In the genomic region with DNA sequence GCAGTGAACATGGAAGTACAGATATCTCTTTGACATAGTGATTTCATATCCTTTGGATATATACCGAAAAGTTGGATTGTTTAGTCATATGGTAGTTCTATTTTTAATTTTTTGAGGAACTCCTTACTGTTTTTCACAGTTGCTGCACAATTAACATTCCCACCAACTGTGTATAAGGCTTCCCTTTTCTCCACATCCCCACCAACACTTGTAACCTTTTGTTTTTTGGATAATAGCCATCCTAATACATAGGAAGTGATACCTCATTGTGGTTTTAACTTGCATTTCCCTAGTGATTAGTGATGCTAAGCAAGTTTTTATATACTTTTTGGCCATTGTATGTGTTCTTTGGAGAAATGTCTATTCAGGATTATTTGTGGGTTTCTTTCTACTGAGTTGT, we compare ENCODE assay signal across 28 cellular contexts.
"Had no signal": no experiment of that assay in that cellular context is flagged by ENCODE, and none has a peak within 500 bp of the region (broad histone marks: within the 10 kb centered on the region; RNA-seq: fewer than 3 reads in every experiment).

No MANE protein-coding gene starts in this region.

- H3K36me3 ChIP-seq: adrenal gland, brain microvascular endothelial cell, esophagus muscularis mucosa, ovary, stomach, tibial artery, WERI-Rb-1 had no signal

- DNase-seq: activated CD4-positive, alpha-beta memory T cell treated with anti-CD3 and anti-CD28 coated beads for 36 hours; activated CD4-positive, alpha-beta T cell treated with anti-CD3 and anti-CD28 coated beads for 48 hours; activated CD8-positive, alpha-beta memory T cell treated with anti-CD3 and anti-CD28 coated beads, Interleukin-2, amount 50 U/mL, for 4 hours; activated effector memory CD4-positive, alpha-beta T cell treated with anti-CD3 and anti-CD28 coated beads, Interleukin-2, amount 50 U/mL, for 16 hours; activated naive CD4-positive, alpha-beta T cell treated with anti-CD3 and anti-CD28 coated beads for 36 hours; activated naive CD8-positive, alpha-beta T cell treated with anti-CD3 and anti-CD28 coated beads for 36 hours; activated T-cell treated with anti-CD3 and anti-CD28 coated beads, Interleukin-2, amount 50 U/mL, for 1 hour; adrenal gland; aorta; brain microvascular endothelial cell; cortex of kidney; endodermal cell; foreskin melanocyte; kidney glomerular epithelial cell; mammary epithelial cell; ovary; retina; stimulated activated CD4-positive, alpha-beta T cell treated with anti-CD3 and anti-CD28 coated beads, Interleukin-15, amount 100 ng/mL, for 24 hours; stimulated activated CD4-positive, alpha-beta T cell treated with anti-CD3 and anti-CD28 coated beads, Interleukin-2, amount 100 ng/mL, for 24 hours; stimulated activated naive B cell treated with anti-CD40 and anti-IgM and Interleukin-4, amounts not matched to agents 10 μg/mL and 1 μg/mL and 100 μg/mL, for 72 hours; stomach; SW 1271; T-helper 9 cell; tibial artery; WERI-Rb-1 had no signal

- H3K4me3 ChIP-seq: adrenal gland, esophagus muscularis mucosa, ovary, stomach, tibial artery had no signal

- H3K27me3 ChIP-seq: adrenal gland, brain microvascular endothelial cell, esophagus muscularis mucosa, ovary, stomach, tibial artery had no signal

- H3K4me1 ChIP-seq: adrenal gland, esophagus muscularis mucosa, stomach, tibial artery had no signal

- H3K9me3 ChIP-seq: adrenal gland, esophagus muscularis mucosa, ovary, tibial artery had no signal

- ATAC-seq: activated CD4-positive, CD25-positive, alpha-beta regulatory T cell treated with anti-CD3 and anti-CD28 coated beads, Interleukin-2, amount 50 U/mL, for 24 hours; left lobe of liver had no signal

- H3K27ac ChIP-seq: adrenal gland, brain microvascular endothelial cell, esophagus muscularis mucosa, ovary, stomach, tibial artery, WERI-Rb-1 had no signal
